ENCODE assay signal across 12 cellular contexts in the genomic region with DNA sequence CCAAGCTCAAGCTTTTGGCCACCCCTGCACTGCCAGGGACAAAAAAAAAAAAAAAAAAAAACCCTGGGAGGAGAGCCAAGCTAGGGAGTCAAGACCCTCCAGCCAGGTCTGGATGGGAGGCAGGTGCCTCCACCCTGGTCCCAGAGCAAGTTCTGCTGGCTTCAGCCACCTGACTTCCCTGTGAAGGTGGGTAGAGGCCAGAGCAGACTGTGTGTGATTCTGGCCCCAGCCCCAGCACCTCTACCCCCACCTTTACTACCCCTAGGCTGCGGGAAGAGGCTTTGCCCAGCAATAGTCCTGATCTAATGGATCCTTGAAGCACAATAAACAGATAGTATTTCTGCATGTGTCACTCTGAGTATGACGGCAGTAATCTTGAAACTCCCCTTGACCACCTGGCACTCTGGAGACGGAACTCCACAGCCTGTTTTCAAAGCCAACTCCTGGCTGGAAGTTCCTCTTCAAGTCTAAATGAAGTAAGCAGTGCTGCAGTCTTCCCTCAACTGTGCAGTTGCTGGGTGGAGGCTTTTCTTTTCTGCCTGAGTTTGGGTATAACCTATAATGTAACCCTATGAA. TPM values are rescaled to one million over a fixed set of nuclear protein-coding genes. Genes with fewer than 3 reads are reported as not detected.
A peak's percentile ranks its signal among the peaks of the same experiment; 100 is the strongest.
DNase-seq lines count a peak whose midpoint lies in the region; ATAC-seq and TF ChIP-seq lines count a peak whose summit lies in the region.
"Had no signal": no experiment of that assay in that cellular context is flagged by ENCODE, and none has a peak within 500 bp of the region (broad histone marks: within the 10 kb centered on the region; RNA-seq: fewer than 3 reads in every experiment).

No MANE protein-coding gene starts in this region.

- ATAC-seq in heart left ventricle (no peak), left lung (peak; percentile 5), HG02642 (IDR thresholded peaks at IDR 0.05; ENCODE audit: poor library complexity, unreplicated experiment) (no peak), Right ventricle myocardium superior (ENCODE audit: poor library complexity) (no peak)
- no peak for ATAC-seq in activated T-helper 17 cell treated with anti-CD3 and anti-CD28 coated beads, Interleukin-2, amount 50 U/mL, for 72 hours (replicated peaks)

- H3K9me3 Mint-ChIP-seq in activated T-helper 17 cell treated with anti-CD3 and anti-CD28 coated beads, Interleukin-2, amount 50 U/mL, for 72 hours, result no peaks in the 10 kb centered on the region

- no peak for TF ChIP-seq POLR2A in heart left ventricle (IDR thresholded peaks at IDR 0.05)
- no peak for TF ChIP-seq POLR2A in transverse colon (IDR thresholded peaks at IDR 0.05)

- intact Hi-C loops in left ventricle myocardium inferior (cut with micrococcal nuclease) (loop anchor here (5.0 to 10.0 kb wide), 2 partner anchors 82 to 545 kb away; no protein-coding TSS in a partner anchor), heart left ventricle (cut with DNase I) (loop anchor here (1.0 to 10.0 kb wide), 13 partner anchors 118 to 1045 kb away; a partner anchor contains a TSS), left lung (cut with DNase I) (loop anchor here in 1 of 2 donors (10.0 kb wide), 1 partner anchor 255 kb away; a partner anchor contains a TSS), transverse colon (cut with DNase I; ENCODE audit: low total_unique reads) (loop anchor here (5.0 kb wide), 1 partner anchor 532 kb away; no protein-coding TSS in a partner anchor), Right ventricle myocardium superior (cut with DNase I) (loop anchor here (5.0 to 10.0 kb wide), 3 partner anchors 255 to 532 kb away; a partner anchor contains a TSS)

- in situ Hi-C loops in transverse colon (cut with MboI; ENCODE audit: low pct_ligation_motif_present in 1 of 4, low pct_unique_long_range_greater_than_20kb in 1 of 4, low sequenced_read_pairs in 3 of 4), result loop anchor here (25.0 kb wide), 2 partner anchors 232 to 532 kb away; a partner anchor contains a TSS

- no peak for DNase-seq in left ventricle myocardium inferior
- DNase-seq in heart left ventricle, result no peak
- no peak for DNase-seq in left lung
- DNase-seq in transverse colon, result no peak
- no peak for DNase-seq in stimulated activated CD4-positive, alpha-beta T cell treated with anti-CD3 and anti-CD28 coated beads, Interleukin-2, amount 100 ng/mL, for 48 hours
- DNase-seq in Right ventricle myocardium superior, result no peak
- DNase-seq: NCI-H1417 treated with DMSO at 0.1 percent for 48 hours had no signal

- TF ChIP-seq CTCF in left ventricle myocardium inferior (IDR thresholded peaks at IDR 0.05; ENCODE audit: borderline replicate concordance), result no peak
- TF ChIP-seq CTCF in heart left ventricle (IDR thresholded peaks at IDR 0.05), result no peak
- no peak for TF ChIP-seq CTCF in left lung (IDR thresholded peaks at IDR 0.05)
- TF ChIP-seq CTCF in transverse colon (IDR thresholded peaks at IDR 0.05), result no peak

- 60 to 69% (median 63%) methylated on average over 3 of the region's 3 CpGs for WGBS in heart left ventricle, 4 donors
- 27% methylated on average over 3 of the region's 3 CpGs; no CpG with 5 or more reads in 1 of the 2 donors for WGBS in transverse colon (ENCODE audit: low coverage in 1 of 2), 2 donors

- no peak for TF ChIP-seq EP300 in transverse colon (IDR thresholded peaks at IDR 0.05; ENCODE audit: low read depth)

- H3K27me3 Mint-ChIP-seq in activated T-helper 17 cell treated with anti-CD3 and anti-CD28 coated beads, Interleukin-2, amount 50 U/mL, for 72 hours, result peaks cover 43% of the 10 kb centered on the region

- H3K27ac ChIP-seq in left ventricle myocardium inferior (replicated peaks) (no peak overlapping the region), heart left ventricle (no peak overlapping the region), left lung (peak overlapping the region in 1 of 2 donors; percentile 48), transverse colon (peak overlapping the region; percentile 69 to 80 (median 74))

- peak overlapping the region; percentile 79 for H3K4me3 Mint-ChIP-seq in activated T-helper 17 cell treated with anti-CD3 and anti-CD28 coated beads, Interleukin-2, amount 50 U/mL, for 72 hours

- no peaks in the 10 kb centered on the region for H3K36me3 Mint-ChIP-seq in activated T-helper 17 cell treated with anti-CD3 and anti-CD28 coated beads, Interleukin-2, amount 50 U/mL, for 72 hours (ENCODE audit: low read depth)

- H3K4me3 ChIP-seq in left ventricle myocardium inferior (peak overlapping the region; percentile 60), heart left ventricle (peak overlapping the region in 6 of 12 donors; percentile 43 to 61 (median 46)), left lung (peak overlapping the region in 1 of 2 donors; percentile 24), transverse colon (peak overlapping the region in 1 of 4 donors; percentile 48)

- H3K4me1 Mint-ChIP-seq in activated T-helper 17 cell treated with anti-CD3 and anti-CD28 coated beads, Interleukin-2, amount 50 U/mL, for 72 hours, result peaks cover 16% of the 10 kb centered on the region

- H3K4me1 ChIP-seq in left ventricle myocardium inferior, result peaks cover 16% of the 10 kb centered on the region
- peaks cover 3 to 16% (median 10%) of the 10 kb centered on the region in 12 donors for H3K4me1 ChIP-seq in heart left ventricle
- H3K4me1 ChIP-seq in left lung, result peaks cover 0 to 13% of the 10 kb centered on the region in 2 donors
- H3K4me1 ChIP-seq in transverse colon, result peaks cover 9 to 15% (median 12%) of the 10 kb centered on the region in 4 donors

- H3K36me3 ChIP-seq in left ventricle myocardium inferior (no peaks in the 10 kb centered on the region), heart left ventricle (no peaks in the 10 kb centered on the region), left lung (no peaks in the 10 kb centered on the region), transverse colon (no peaks in the 10 kb centered on the region)

- no peaks in the 10 kb centered on the region for H3K9me3 ChIP-seq in left ventricle myocardium inferior (replicated peaks)
- H3K9me3 ChIP-seq in heart left ventricle, result no peaks in the 10 kb centered on the region
- no peaks in the 10 kb centered on the region for H3K9me3 ChIP-seq in left lung
- no peaks in the 10 kb centered on the region for H3K9me3 ChIP-seq in transverse colon

- peaks cover 39% of the 10 kb centered on the region for H3K27me3 ChIP-seq in left ventricle myocardium inferior (ENCODE audit: low read depth)
- H3K27me3 ChIP-seq in heart left ventricle, result peaks cover 0 to 22% (median 5%) of the 10 kb centered on the region in 9 donors
- H3K27me3 ChIP-seq in left lung, result peaks cover 0 to 15% of the 10 kb centered on the region in 2 donors
- H3K27me3 ChIP-seq in transverse colon, result peaks cover 10% of the 10 kb centered on the region

- no peak overlapping the region for H3K27ac Mint-ChIP-seq in activated T-helper 17 cell treated with anti-CD3 and anti-CD28 coated beads, Interleukin-2, amount 50 U/mL, for 72 hours

RNA-seq across cellular contexts. Expression of a gene that starts 9.8 kb away (rescaled TPM):
- total RNA-seq in left ventricle myocardium inferior (not detected), heart left ventricle (1 to 10 TPM in 1 of 9 donors, under 1 TPM in 1, not detected in 7; 0.56 to 7.1 TPM), left lung (10 to 100 TPM; 44.9 to 54.0 TPM), transverse colon (100 to 1,000 TPM in 2 of 4 donors, 10 to 100 TPM in 2; 16.5 to 228 (median 148) TPM), Right ventricle myocardium superior (not detected)
- polyA plus RNA-seq in heart left ventricle, result not detected
- not detected for total RNA-seq in activated T-helper 17 cell treated with anti-CD3 and anti-CD28 coated beads, Interleukin-2, amount 50 U/mL, for 72 hours
- total RNA-seq: HT1080; myocyte; T-helper 2 cell treated with Interferon-gamma antibody and Interleukin-4, amounts not matched to agents 100 ng/mL and 5 ng/mL, for 36 hours had no signal

RNA-seq across cellular contexts. Expression of a gene that starts 42.8 kb away (rescaled TPM):
- total RNA-seq in left ventricle myocardium inferior (not detected), heart left ventricle (under 1 TPM in 1 of 9 donors, not detected in 8; 0.75 TPM), left lung (not detected), transverse colon (not detected), Right ventricle myocardium superior (0.16 TPM)
- polyA plus RNA-seq in heart left ventricle, result under 1 TPM in 1 of 2 donors, not detected in 1; 0.08 TPM
- not detected for total RNA-seq in activated T-helper 17 cell treated with anti-CD3 and anti-CD28 coated beads, Interleukin-2, amount 50 U/mL, for 72 hours
- total RNA-seq: HT1080; myocyte; T-helper 2 cell treated with Interferon-gamma antibody and Interleukin-4, amounts not matched to agents 100 ng/mL and 5 ng/mL, for 36 hours had no signal

RNA-seq across cellular contexts. Expression of a gene that starts 51.9 kb away (rescaled TPM):
- total RNA-seq in left ventricle myocardium inferior (4.3 TPM), heart left ventricle (1 to 10 TPM; 1.8 to 3.9 (median 3.4) TPM), left lung (1 to 10 TPM; 8.4 to 9.7 TPM), transverse colon (1 to 10 TPM in 2 of 4 donors, under 1 TPM in 2; 0.80 to 7.9 (median 1.9) TPM), Right ventricle myocardium superior (3.8 TPM)
- 1 to 10 TPM; 2.7 to 2.9 TPM for polyA plus RNA-seq in heart left ventricle
- not detected for total RNA-seq in activated T-helper 17 cell treated with anti-CD3 and anti-CD28 coated beads, Interleukin-2, amount 50 U/mL, for 72 hours
- total RNA-seq: myocyte; T-helper 2 cell treated with Interferon-gamma antibody and Interleukin-4, amounts not matched to agents 100 ng/mL and 5 ng/mL, for 36 hours had no signal

Comparison
In these comparisons a context has a peak if more than half of its experiments do, and no peak if none do; other contexts are left out.
1. H3K27ac ChIP-seq: peak in transverse colon (4 of 4); none in left ventricle myocardium inferior (single experiment) and heart left ventricle (0 of 12).